25 cellular contexts compared by ENCODE assay signal in the genomic region with DNA sequence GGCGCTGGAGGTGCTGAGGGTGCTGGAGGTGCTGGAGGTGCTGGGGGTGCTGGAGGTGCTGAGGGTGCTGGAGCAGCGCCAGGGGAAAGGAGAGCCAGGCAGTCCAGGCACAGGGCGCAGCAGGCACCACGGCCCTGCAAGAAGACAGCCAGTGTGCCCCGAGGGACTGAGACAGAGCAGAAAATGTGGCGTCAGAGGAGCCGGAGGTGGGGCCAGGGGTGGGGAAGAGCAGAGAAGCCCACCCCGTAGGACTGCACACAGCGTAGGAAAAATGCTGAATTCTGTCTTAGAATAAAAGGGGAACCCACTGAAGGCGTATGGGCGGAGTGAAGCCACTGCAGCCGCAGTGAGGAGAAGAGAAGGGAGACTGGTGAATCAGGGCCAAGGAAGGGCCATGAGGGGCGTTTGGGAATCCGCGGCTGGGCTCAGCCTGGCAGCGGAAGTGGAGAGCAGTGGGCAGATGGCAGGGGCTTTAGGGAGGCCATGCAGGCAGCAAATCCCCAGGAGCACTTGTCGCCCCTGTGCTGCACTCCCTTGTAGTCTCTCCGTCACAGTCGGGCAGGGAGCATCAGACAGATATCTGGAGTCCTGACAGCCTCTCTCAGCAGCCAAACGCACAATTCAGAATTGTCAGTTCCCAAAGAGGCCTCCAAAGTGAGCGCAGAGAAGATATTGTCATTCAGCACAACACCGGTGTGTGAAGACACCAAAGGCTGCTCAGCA. TPM values are rescaled to one million over a fixed set of nuclear protein-coding genes. Genes with fewer than 3 reads are reported as not detected.
DNase-seq lines count a peak whose midpoint lies in the region; ATAC-seq and TF ChIP-seq lines count a peak whose summit lies in the region.
"Had no signal": no experiment of that assay in that cellular context is flagged by ENCODE, and none has a peak within 500 bp of the region (broad histone marks: within the 10 kb centered on the region; RNA-seq: fewer than 3 reads in every experiment).

No MANE protein-coding gene starts in this region.

- peaks cover 4 to 32% (median 8%) of the 10 kb centered on the region in 3 donors for H3K4me1 ChIP-seq in gastroesophageal sphincter

- TF ChIP-seq CTCF in gastroesophageal sphincter (IDR thresholded peaks at IDR 0.05), result no peak
- TF ChIP-seq CTCF in nephron (IDR thresholded peaks at IDR 0.05; ENCODE audit: unreplicated experiment in 3 of 3), result no peak
- TF ChIP-seq CTCF in CD14-positive monocyte (IDR thresholded peaks at IDR 0.05), result no peak

- H3K27me3 Mint-ChIP-seq in stimulated activated naive CD8-positive, alpha-beta T cell treated with anti-CD3 and anti-CD28 coated beads, Interleukin-15, amount 100 ng/mL, for 72 hours, result peaks cover 43% of the 10 kb centered on the region
- H3K27me3 Mint-ChIP-seq in nephron (ENCODE audit: low read depth) (peaks cover 3% of the 10 kb centered on the region), CD14-positive monocyte (ENCODE audit: low read depth in 3 of 3) (peaks cover 3 to 24% (median 13%) of the 10 kb centered on the region in 3 donors)

- H3K36me3 ChIP-seq in gastroesophageal sphincter, result no peaks in the 10 kb centered on the region
- H3K36me3 ChIP-seq: tibial nerve had no signal

- H3K4me3 ChIP-seq in gastroesophageal sphincter, result no peak overlapping the region
- H3K4me3 ChIP-seq: GM23248, tibial nerve had no signal

- WGBS in gastroesophageal sphincter (ENCODE audit: low coverage in 1 of 2), 2 donors, result 73 to 80% methylated on average over 15 to 18 of the region's 22 CpGs

- peak; percentile 28 for ATAC-seq in stimulated activated naive CD8-positive, alpha-beta T cell treated with anti-CD3 and anti-CD28 coated beads, Interleukin-15, amount 100 ng/mL, for 72 hours
- ATAC-seq in stimulated activated naive CD8-positive, alpha-beta T cell treated with anti-CD3 and anti-CD28 coated beads, Interleukin-15, Interleukin-2, amounts not matched to agents 100 U/mL and 50 U/mL, for 24 hours, result no peak
- ATAC-seq in gastroesophageal sphincter, result peak; percentile 27
- ATAC-seq: activated naive CD4-positive, alpha-beta T cell treated with anti-CD3 and anti-CD28 coated beads, Interleukin-2, amount 50 U/mL, for 72 hours; SK-N-SH treated with all-trans-retinoic acid at 6 μM for 48 hours had no signal

- no peaks in the 10 kb centered on the region for H3K27me3 ChIP-seq in gastroesophageal sphincter
- H3K27me3 ChIP-seq: tibial nerve had no signal

- no peaks in the 10 kb centered on the region for H3K4me1 Mint-ChIP-seq in stimulated activated naive CD8-positive, alpha-beta T cell treated with anti-CD3 and anti-CD28 coated beads, Interleukin-15, amount 100 ng/mL, for 72 hours
- H3K4me1 Mint-ChIP-seq in nephron (peaks cover 75% of the 10 kb centered on the region), CD14-positive monocyte (peaks cover 11% of the 10 kb centered on the region)

- no peak for TF ChIP-seq POLR2A in gastroesophageal sphincter (IDR thresholded peaks at IDR 0.05)

- H3K27ac ChIP-seq in gastroesophageal sphincter, result peak overlapping the region in 2 of 4 donors; percentile 36 to 49
- H3K27ac ChIP-seq: GM23248, tibial nerve had no signal

- DNase-seq in stimulated activated naive CD8-positive, alpha-beta T cell treated with anti-CD3 and anti-CD28 coated beads, Interleukin-15, amount 100 ng/mL, for 72 hours, result no peak
- DNase-seq in stimulated activated naive CD8-positive, alpha-beta T cell treated with anti-CD3 and anti-CD28 coated beads, Interleukin-15, Interleukin-2, amounts not matched to agents 100 U/mL and 50 U/mL, for 24 hours, result no peak
- no peak for DNase-seq in CD14-positive monocyte (ENCODE audit: low spot score)
- no peak for DNase-seq in stimulated activated CD4-positive, alpha-beta T cell treated with anti-CD3 and anti-CD28 coated beads, Interleukin-4, amount 100 ng/mL, for 1 hour
- no peak for DNase-seq in activated CD4-positive, CD25-positive, alpha-beta regulatory T cell treated with anti-CD3 and anti-CD28 coated beads, Interleukin-2, amount 50 U/mL, for 72 hours
- no peak for DNase-seq in HPDE6-E6E7 (ENCODE audit: extremely low spot score)
- DNase-seq: activated CD4-positive, alpha-beta T cell treated with anti-CD3 and anti-CD28 coated beads, Interleukin-2, amount 50 U/mL, for 4 hours; anterior cingulate cortex; DMS79; GF-D8; GM23248; islet precursor cell; NCI-H187; NCI-H748 treated with DMSO at 0.1 percent for 48 hours; stimulated activated CD4-positive, alpha-beta T cell treated with anti-CD3 and anti-CD28 coated beads, Interleukin-4, amount 100 ng/mL, for 24 hours; stimulated activated naive CD4-positive, alpha-beta T cell had no signal

- H3K36me3 Mint-ChIP-seq in nephron (ENCODE audit: low read depth) (no peaks in the 10 kb centered on the region), CD14-positive monocyte (peaks cover 0 to 3% of the 10 kb centered on the region in 2 donors)
- H3K36me3 Mint-ChIP-seq: activated naive CD4-positive, alpha-beta T cell treated with anti-CD3 and anti-CD28 coated beads, Interleukin-2, amount 50 U/mL, for 72 hours had no signal

- H3K4me3 Mint-ChIP-seq in stimulated activated naive CD8-positive, alpha-beta T cell treated with anti-CD3 and anti-CD28 coated beads, Interleukin-15, amount 100 ng/mL, for 72 hours, result no peak overlapping the region
- H3K4me3 Mint-ChIP-seq in nephron (no peak overlapping the region), CD14-positive monocyte (no peak overlapping the region)

- no peak for TF ChIP-seq EP300 in gastroesophageal sphincter (IDR thresholded peaks at IDR 0.05)

- no peaks in the 10 kb centered on the region for H3K9me3 Mint-ChIP-seq in stimulated activated naive CD8-positive, alpha-beta T cell treated with anti-CD3 and anti-CD28 coated beads, Interleukin-15, amount 100 ng/mL, for 72 hours
- peaks cover 7% of the 10 kb centered on the region for H3K9me3 Mint-ChIP-seq in nephron
- H3K9me3 Mint-ChIP-seq in CD14-positive monocyte, result no peaks in the 10 kb centered on the region
- H3K9me3 Mint-ChIP-seq: activated naive CD4-positive, alpha-beta T cell treated with anti-CD3 and anti-CD28 coated beads, Interleukin-2, amount 50 U/mL, for 72 hours; activated T-helper 2 cell treated with anti-CD3 and anti-CD28 coated beads, Interferon-gamma antibody, Interleukin-2, Interleukin-4, amounts not matched to agents 10 μg/mL and 5 μg/mL and 100 μg/mL, durations not matched to agents 14 hours and 24 hours and 36 hours had no signal

- H3K9me3 ChIP-seq in gastroesophageal sphincter, result no peaks in the 10 kb centered on the region
- H3K9me3 ChIP-seq: tibial nerve had no signal

- intact Hi-C loops in CD14-positive monocyte (cut with micrococcal nuclease), result loop anchor here in 1 of 2 donors (5.0 kb wide), 1 partner anchor 37 kb away; the partner anchor contains the start of gene TGFBI

- H3K27ac Mint-ChIP-seq in stimulated activated naive CD8-positive, alpha-beta T cell treated with anti-CD3 and anti-CD28 coated beads, Interleukin-15, amount 100 ng/mL, for 72 hours, result no peak overlapping the region
- H3K27ac Mint-ChIP-seq in nephron (peak overlapping the region; percentile 58 to 92 (median 69)), CD14-positive monocyte (peak overlapping the region in 1 of 7 donors; percentile 54)
- H3K27ac Mint-ChIP-seq: activated naive CD4-positive, alpha-beta T cell treated with anti-CD3 and anti-CD28 coated beads, Interleukin-2, amount 50 U/mL, for 72 hours; activated T-helper 2 cell treated with anti-CD3 and anti-CD28 coated beads, Interferon-gamma antibody, Interleukin-2, Interleukin-4, amounts not matched to agents 10 μg/mL and 5 μg/mL and 100 μg/mL, durations not matched to agents 14 hours and 24 hours and 36 hours had no signal

RNA-seq across cellular contexts. Expression of gene LECT2, which starts 35.9 kb away (rescaled TPM):
- total RNA-seq in gastroesophageal sphincter, result not detected
- polyA plus RNA-seq in CD14-positive monocyte, result not detected
- total RNA-seq: activated naive CD4-positive, alpha-beta T cell treated with anti-CD3 and anti-CD28 coated beads, Interleukin-2, amount 50 U/mL, for 72 hours; activated T-helper 2 cell treated with anti-CD3 and anti-CD28 coated beads, Interferon-gamma antibody, Interleukin-2, Interleukin-4, amounts not matched to agents 10 μg/mL and 5 μg/mL and 100 μg/mL, durations not matched to agents 14 hours and 24 hours and 36 hours; osteoblast; renal cortical epithelial cell; T-helper 2 cell treated with Interferon-gamma antibody and Interleukin-4, amounts not matched to agents 100 ng/mL and 5 ng/mL, for 36 hours; tibial nerve had no signal

RNA-seq across cellular contexts. Expression of gene TGFBI, which starts 38.1 kb away (rescaled TPM):
- total RNA-seq in gastroesophageal sphincter, result 100 to 1,000 TPM in 3 of 4 donors, 10 to 100 TPM in 1; 29.0 to 159 (median 112) TPM
- 100 to 1,000 TPM; 480 to 653 TPM for polyA plus RNA-seq in CD14-positive monocyte
- total RNA-seq: activated naive CD4-positive, alpha-beta T cell treated with anti-CD3 and anti-CD28 coated beads, Interleukin-2, amount 50 U/mL, for 72 hours; activated T-helper 2 cell treated with anti-CD3 and anti-CD28 coated beads, Interferon-gamma antibody, Interleukin-2, Interleukin-4, amounts not matched to agents 10 μg/mL and 5 μg/mL and 100 μg/mL, durations not matched to agents 14 hours and 24 hours and 36 hours had no signal

Comparison
In these comparisons a context has a peak if more than half of its experiments do, and no peak if none do; other contexts are left out.
1. H3K27ac Mint-ChIP-seq: peak in nephron (3 of 3); none in stimulated activated naive CD8-positive, alpha-beta T cell treated with anti-CD3 and anti-CD28 coated beads, Interleukin-15, amount 100 ng/mL, for 72 hours (0 of 2).